Comparison of ENCODE assay signal across 7 cellular contexts in the genomic region with DNA sequence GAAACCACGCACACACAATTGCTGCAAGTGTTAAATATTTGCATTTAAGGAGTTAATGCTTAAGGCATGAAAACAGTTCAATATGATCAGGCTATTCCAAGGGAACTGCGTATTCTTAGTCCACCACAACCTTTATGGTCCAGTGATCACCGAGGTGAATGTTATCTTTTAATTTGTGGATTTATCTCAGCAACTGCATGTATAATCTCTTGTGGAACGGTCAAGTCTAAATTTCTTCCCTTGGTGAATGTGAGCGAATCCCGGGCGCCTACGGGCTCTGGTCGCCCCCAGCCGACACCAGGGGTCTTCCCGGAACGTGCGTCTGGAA. TPM values are rescaled to one million over a fixed set of nuclear protein-coding genes. Genes with fewer than 3 reads are reported as not detected.
DNase-seq lines count a peak whose midpoint lies in the region; ATAC-seq lines count a peak whose summit lies in the region.

No MANE protein-coding gene starts in this region.

- H3K9me3 Mint-ChIP-seq in activated T-helper 1 cell treated with anti-CD3 and anti-CD28 coated beads, Interleukin-12 subunit alpha, Interleukin-12 subunit beta, Interleukin-2, Interleukin-4 antibody, amounts not matched to agents 30 ng/mL and 10 ng/mL and 1 ng/mL, durations not matched to agents 14 hours and 24 hours and 36 hours: no peaks in the 10 kb centered on the region
- no peaks in the 10 kb centered on the region for H3K9me3 Mint-ChIP-seq in stimulated activated naive B cell treated with anti-CD40 and anti-IgM and Interleukin-4, amounts not matched to agents 10 μg/mL and 1 μg/mL and 100 μg/mL, for 72 hours

- DNase-seq in HT-29 (ENCODE audit: low spot score) (peak; percentile 4), NCI-H82 (lab: John Stamatoyannopoulos, UW) (no peak), SIG-M5 treated with dmso at 0.1 percent for 504 hours (lab: John Stamatoyannopoulos, UW; ENCODE audit: unreplicated experiment) (no peak)
- no peak for DNase-seq in activated T-helper 1 cell treated with anti-CD3 and anti-CD28 coated beads, Interleukin-12 subunit alpha, Interleukin-12 subunit beta, Interleukin-2, Interleukin-4 antibody, amounts not matched to agents 30 ng/mL and 10 ng/mL and 1 ng/mL, durations not matched to agents 14 hours and 24 hours and 36 hours (ENCODE audit: low spot score)
- DNase-seq in stimulated activated naive B cell treated with anti-CD40 and anti-IgM and Interleukin-4, amounts not matched to agents 10 μg/mL and 1 μg/mL and 100 μg/mL, for 72 hours: no peak

- intact Hi-C loops in activated T-helper 1 cell treated with anti-CD3 and anti-CD28 coated beads, Interleukin-12 subunit alpha, Interleukin-12 subunit beta, Interleukin-2, Interleukin-4 antibody, amounts not matched to agents 30 ng/mL and 10 ng/mL and 1 ng/mL, durations not matched to agents 14 hours and 24 hours and 36 hours (cut with micrococcal nuclease): loop anchor here (1.0 kb wide), 3 partner anchors 28 to 857 kb away; a partner anchor contains a TSS

- no peaks in the 10 kb centered on the region for H3K9me3 ChIP-seq in iPS-18c (ENCODE audit: control insufficient read depth, insufficient read depth, low read length)

- peaks cover 2% of the 10 kb centered on the region for H3K27me3 Mint-ChIP-seq in activated T-helper 1 cell treated with anti-CD3 and anti-CD28 coated beads, Interleukin-12 subunit alpha, Interleukin-12 subunit beta, Interleukin-2, Interleukin-4 antibody, amounts not matched to agents 30 ng/mL and 10 ng/mL and 1 ng/mL, durations not matched to agents 14 hours and 24 hours and 36 hours (ENCODE audit: insufficient read depth)
- H3K27me3 Mint-ChIP-seq in stimulated activated naive B cell treated with anti-CD40 and anti-IgM and Interleukin-4, amounts not matched to agents 10 μg/mL and 1 μg/mL and 100 μg/mL, for 72 hours: peaks cover 4 to 5% of the 10 kb centered on the region in 2 donors

- no peak for ATAC-seq in stimulated activated naive B cell treated with anti-CD40 and anti-IgM and Interleukin-4, amounts not matched to agents 10 μg/mL and 1 μg/mL and 100 μg/mL, for 72 hours (replicated peaks)
- no peak for ATAC-seq in GM19395 (IDR thresholded peaks at IDR 0.05; ENCODE audit: unreplicated experiment)

- peak overlapping the region; percentile 84 for H3K27ac Mint-ChIP-seq in activated T-helper 1 cell treated with anti-CD3 and anti-CD28 coated beads, Interleukin-12 subunit alpha, Interleukin-12 subunit beta, Interleukin-2, Interleukin-4 antibody, amounts not matched to agents 30 ng/mL and 10 ng/mL and 1 ng/mL, durations not matched to agents 14 hours and 24 hours and 36 hours
- peak overlapping the region; percentile 96 for H3K27ac Mint-ChIP-seq in stimulated activated naive B cell treated with anti-CD40 and anti-IgM and Interleukin-4, amounts not matched to agents 10 μg/mL and 1 μg/mL and 100 μg/mL, for 72 hours

- H3K4me1 Mint-ChIP-seq in activated T-helper 1 cell treated with anti-CD3 and anti-CD28 coated beads, Interleukin-12 subunit alpha, Interleukin-12 subunit beta, Interleukin-2, Interleukin-4 antibody, amounts not matched to agents 30 ng/mL and 10 ng/mL and 1 ng/mL, durations not matched to agents 14 hours and 24 hours and 36 hours (ENCODE audit: low read depth): peaks cover 6% of the 10 kb centered on the region
- peaks cover 3 to 10% of the 10 kb centered on the region in 2 donors for H3K4me1 Mint-ChIP-seq in stimulated activated naive B cell treated with anti-CD40 and anti-IgM and Interleukin-4, amounts not matched to agents 10 μg/mL and 1 μg/mL and 100 μg/mL, for 72 hours

- peaks cover 2% of the 10 kb centered on the region for H3K36me3 Mint-ChIP-seq in activated T-helper 1 cell treated with anti-CD3 and anti-CD28 coated beads, Interleukin-12 subunit alpha, Interleukin-12 subunit beta, Interleukin-2, Interleukin-4 antibody, amounts not matched to agents 30 ng/mL and 10 ng/mL and 1 ng/mL, durations not matched to agents 14 hours and 24 hours and 36 hours (ENCODE audit: low read depth)
- H3K36me3 Mint-ChIP-seq in stimulated activated naive B cell treated with anti-CD40 and anti-IgM and Interleukin-4, amounts not matched to agents 10 μg/mL and 1 μg/mL and 100 μg/mL, for 72 hours: peaks cover 3 to 4% of the 10 kb centered on the region in 2 donors

- peak overlapping the region; percentile 88 for H3K4me3 ChIP-seq in iPS-18c (ENCODE audit: insufficient read depth, low read depth, low read length)

- peak overlapping the region; percentile 91 for H3K4me3 Mint-ChIP-seq in activated T-helper 1 cell treated with anti-CD3 and anti-CD28 coated beads, Interleukin-12 subunit alpha, Interleukin-12 subunit beta, Interleukin-2, Interleukin-4 antibody, amounts not matched to agents 30 ng/mL and 10 ng/mL and 1 ng/mL, durations not matched to agents 14 hours and 24 hours and 36 hours
- H3K4me3 Mint-ChIP-seq in stimulated activated naive B cell treated with anti-CD40 and anti-IgM and Interleukin-4, amounts not matched to agents 10 μg/mL and 1 μg/mL and 100 μg/mL, for 72 hours: peak overlapping the region; percentile 92 to 93

RNA-seq across cellular contexts. Expression of a gene that starts 1.0 kb away (rescaled TPM):
- 0.23 TPM in 1 of 2 replicates, not detected in the other for total RNA-seq in HT-29 (2014; rRNA removed; shearing (Covaris generic))
- 0.39 and 0.47 TPM in 2 replicates for total RNA-seq in activated T-helper 1 cell treated with anti-CD3 and anti-CD28 coated beads, Interleukin-12 subunit alpha, Interleukin-12 subunit beta, Interleukin-2, Interleukin-4 antibody, amounts not matched to agents 30 ng/mL and 10 ng/mL and 1 ng/mL, durations not matched to agents 14 hours and 24 hours and 36 hours

RNA-seq across cellular contexts. Expression of a gene that starts 27.6 kb away (rescaled TPM):
- total RNA-seq in HT-29 (2014; rRNA removed; shearing (Covaris generic)): 8.8 and 16.9 TPM in 2 replicates
- total RNA-seq in activated T-helper 1 cell treated with anti-CD3 and anti-CD28 coated beads, Interleukin-12 subunit alpha, Interleukin-12 subunit beta, Interleukin-2, Interleukin-4 antibody, amounts not matched to agents 30 ng/mL and 10 ng/mL and 1 ng/mL, durations not matched to agents 14 hours and 24 hours and 36 hours: 22.7 and 23.7 TPM in 2 replicates

RNA-seq across cellular contexts. Expression of a gene that starts 27.8 kb away (rescaled TPM):
- 5.8 and 6.1 TPM in 2 replicates for total RNA-seq in HT-29 (2014; rRNA removed; shearing (Covaris generic))
- total RNA-seq in activated T-helper 1 cell treated with anti-CD3 and anti-CD28 coated beads, Interleukin-12 subunit alpha, Interleukin-12 subunit beta, Interleukin-2, Interleukin-4 antibody, amounts not matched to agents 30 ng/mL and 10 ng/mL and 1 ng/mL, durations not matched to agents 14 hours and 24 hours and 36 hours: 22.2 and 27.7 TPM in 2 replicates
